In the genomic region with DNA sequence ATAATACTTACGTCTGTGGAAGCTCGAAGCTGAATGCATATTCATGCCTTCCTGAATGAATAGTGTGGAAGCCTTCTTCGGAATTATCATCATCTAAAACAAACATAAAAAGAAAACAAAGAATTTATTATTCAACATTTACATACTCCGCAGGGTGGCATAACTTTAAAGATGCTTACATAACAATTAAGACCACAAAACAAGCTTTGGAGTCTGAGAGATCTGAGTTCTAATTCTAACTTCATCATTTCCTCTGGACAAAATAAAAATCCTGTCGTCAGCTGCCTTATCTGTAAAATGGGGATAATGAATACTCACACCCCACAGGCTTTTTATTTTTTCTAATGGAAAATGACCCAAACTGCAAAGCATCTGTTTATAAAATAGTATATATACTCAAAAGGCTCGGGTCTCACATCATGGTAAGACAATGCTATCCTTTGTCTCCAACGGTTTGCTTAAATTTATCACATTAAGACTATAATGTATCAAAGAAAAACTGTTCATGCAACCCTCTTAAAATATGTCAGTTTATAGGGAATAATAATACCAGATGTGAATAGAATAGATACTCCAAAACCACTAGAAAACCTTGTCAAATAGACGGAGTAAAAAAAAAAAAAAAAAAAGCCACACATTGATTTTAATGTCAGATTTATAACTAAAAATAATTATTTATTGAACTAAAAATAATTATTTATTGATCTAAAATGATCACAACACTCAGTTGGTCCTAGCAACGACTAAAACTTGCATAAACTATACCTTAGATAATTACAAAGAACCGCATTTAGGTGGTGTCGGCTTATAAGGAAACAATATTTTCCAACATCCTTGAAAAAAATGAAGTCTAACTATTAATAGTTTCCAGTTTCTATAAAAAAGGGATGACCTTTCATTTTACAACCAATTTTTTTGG, we compare ENCODE assay signal across 2 cellular contexts.
TF ChIP-seq lines count a peak whose summit lies in the region.

No MANE protein-coding gene starts in this region.

TF ChIP-seq in HCT116, 20 proteins besides CTCF, POLR2A, EP300 and RAD21 (continued from another document):
- TF ChIP-seq, protein P1, sequence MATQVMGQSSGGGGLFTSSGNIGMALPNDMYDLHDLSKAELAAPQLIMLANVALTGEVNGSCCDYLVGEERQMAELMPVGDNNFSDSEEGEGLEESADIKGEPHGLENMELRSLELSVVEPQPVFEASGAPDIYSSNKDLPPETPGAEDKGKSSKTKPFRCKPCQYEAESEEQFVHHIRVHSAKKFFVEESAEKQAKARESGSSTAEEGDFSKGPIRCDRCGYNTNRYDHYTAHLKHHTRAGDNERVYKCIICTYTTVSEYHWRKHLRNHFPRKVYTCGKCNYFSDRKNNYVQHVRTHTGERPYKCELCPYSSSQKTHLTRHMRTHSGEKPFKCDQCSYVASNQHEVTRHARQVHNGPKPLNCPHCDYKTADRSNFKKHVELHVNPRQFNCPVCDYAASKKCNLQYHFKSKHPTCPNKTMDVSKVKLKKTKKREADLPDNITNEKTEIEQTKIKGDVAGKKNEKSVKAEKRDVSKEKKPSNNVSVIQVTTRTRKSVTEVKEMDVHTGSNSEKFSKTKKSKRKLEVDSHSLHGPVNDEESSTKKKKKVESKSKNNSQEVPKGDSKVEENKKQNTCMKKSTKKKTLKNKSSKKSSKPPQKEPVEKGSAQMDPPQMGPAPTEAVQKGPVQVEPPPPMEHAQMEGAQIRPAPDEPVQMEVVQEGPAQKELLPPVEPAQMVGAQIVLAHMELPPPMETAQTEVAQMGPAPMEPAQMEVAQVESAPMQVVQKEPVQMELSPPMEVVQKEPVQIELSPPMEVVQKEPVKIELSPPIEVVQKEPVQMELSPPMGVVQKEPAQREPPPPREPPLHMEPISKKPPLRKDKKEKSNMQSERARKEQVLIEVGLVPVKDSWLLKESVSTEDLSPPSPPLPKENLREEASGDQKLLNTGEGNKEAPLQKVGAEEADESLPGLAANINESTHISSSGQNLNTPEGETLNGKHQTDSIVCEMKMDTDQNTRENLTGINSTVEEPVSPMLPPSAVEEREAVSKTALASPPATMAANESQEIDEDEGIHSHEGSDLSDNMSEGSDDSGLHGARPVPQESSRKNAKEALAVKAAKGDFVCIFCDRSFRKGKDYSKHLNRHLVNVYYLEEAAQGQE (IDR thresholded peaks at IDR 0.05; ENCODE audit: low read depth): no peak
- TF ChIP-seq SP1 (IDR thresholded peaks at IDR 0.05; ENCODE audit: low read depth) (no peak), POLR2AphosphoS5 (IDR thresholded peaks at IDR 0.05; ENCODE audit: low read depth, low read length) (no peak), CBX3 (IDR thresholded peaks at IDR 0.05; ENCODE audit: low read depth) (no peak), ELF1 (IDR thresholded peaks at IDR 0.05; ENCODE audit: borderline replicate concordance, low read depth) (no peak), FOSL1 (IDR thresholded peaks at IDR 0.05; ENCODE audit: low read depth) (no peak), SRF (IDR thresholded peaks at IDR 0.05; ENCODE audit: low read depth) (no peak), EGR1 (IDR thresholded peaks at IDR 0.05; ENCODE audit: low read depth) (no peak), EZH2 (IDR thresholded peaks at IDR 0.05) (no peak), YY1 (IDR thresholded peaks at IDR 0.05; ENCODE audit: extremely low read depth, insufficient replicate concordance, low read depth, low read length) (no peak), JUND (IDR thresholded peaks at IDR 0.05) (no peak), ZFX (IDR thresholded peaks at IDR 0.05) (no peak)
- TF ChIP-seq, protein P2, sequence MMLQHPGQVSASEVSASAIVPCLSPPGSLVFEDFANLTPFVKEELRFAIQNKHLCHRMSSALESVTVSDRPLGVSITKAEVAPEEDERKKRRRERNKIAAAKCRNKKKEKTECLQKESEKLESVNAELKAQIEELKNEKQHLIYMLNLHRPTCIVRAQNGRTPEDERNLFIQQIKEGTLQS (IDR thresholded peaks at IDR 0.05): no peak
- TF ChIP-seq, protein P3, sequence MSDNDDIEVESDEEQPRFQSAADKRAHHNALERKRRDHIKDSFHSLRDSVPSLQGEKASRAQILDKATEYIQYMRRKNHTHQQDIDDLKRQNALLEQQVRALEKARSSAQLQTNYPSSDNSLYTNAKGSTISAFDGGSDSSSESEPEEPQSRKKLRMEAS (IDR thresholded peaks at IDR 0.05): no peak
- TF ChIP-seq, protein P4, sequence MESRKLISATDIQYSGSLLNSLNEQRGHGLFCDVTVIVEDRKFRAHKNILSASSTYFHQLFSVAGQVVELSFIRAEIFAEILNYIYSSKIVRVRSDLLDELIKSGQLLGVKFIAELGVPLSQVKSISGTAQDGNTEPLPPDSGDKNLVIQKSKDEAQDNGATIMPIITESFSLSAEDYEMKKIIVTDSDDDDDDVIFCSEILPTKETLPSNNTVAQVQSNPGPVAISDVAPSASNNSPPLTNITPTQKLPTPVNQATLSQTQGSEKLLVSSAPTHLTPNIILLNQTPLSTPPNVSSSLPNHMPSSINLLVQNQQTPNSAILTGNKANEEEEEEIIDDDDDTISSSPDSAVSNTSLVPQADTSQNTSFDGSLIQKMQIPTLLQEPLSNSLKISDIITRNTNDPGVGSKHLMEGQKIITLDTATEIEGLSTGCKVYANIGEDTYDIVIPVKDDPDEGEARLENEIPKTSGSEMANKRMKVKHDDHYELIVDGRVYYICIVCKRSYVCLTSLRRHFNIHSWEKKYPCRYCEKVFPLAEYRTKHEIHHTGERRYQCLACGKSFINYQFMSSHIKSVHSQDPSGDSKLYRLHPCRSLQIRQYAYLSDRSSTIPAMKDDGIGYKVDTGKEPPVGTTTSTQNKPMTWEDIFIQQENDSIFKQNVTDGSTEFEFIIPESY (IDR thresholded peaks at IDR 0.05; ENCODE audit: extremely low read depth, insufficient replicate concordance, low read length): no peak
TF ChIP-seq in HCT116: peak in this region for 0.

TF ChIP-seq in liver, 16 proteins besides CTCF, POLR2A, EP300 and RAD21 (continued from another document):
- TF ChIP-seq, protein P1 (IDR thresholded peaks at IDR 0.05): no peak
- no peak for TF ChIP-seq HNF4G (IDR thresholded peaks at IDR 0.05)
- TF ChIP-seq, protein P3 (IDR thresholded peaks at IDR 0.05): no peak
